In genomic region chr21:43311303-43311817, GRCh38 we compare ENCODE assay signal across 14 cellular contexts.
DNase-seq lines count a peak whose midpoint lies in the region; ATAC-seq lines count a peak whose summit lies in the region.
"Had no signal": no experiment of that assay in that cellular context is flagged by ENCODE, and none has a peak within 500 bp of the region (broad histone marks: within the 10 kb centered on the region; RNA-seq: fewer than 3 reads in every experiment).

No MANE protein-coding gene starts in this region.

- H3K14ac ChIP-seq in trophoblast cell (ENCODE audit: low read length), result no peak overlapping the region

- H3K4me3 Mint-ChIP-seq in stimulated activated effector memory CD8-positive, alpha-beta T cell treated with anti-CD3 and anti-CD28 coated beads, Interleukin-12 subunit alpha, Interleukin-12 subunit beta, amount 100 ng/mL, for 72 hours, result no peak overlapping the region
- H3K4me3 Mint-ChIP-seq: naive thymus-derived CD4-positive, alpha-beta T cell; stimulated activated memory B cell treated with anti-CD40 and anti-IgM and Interleukin-4, amounts not matched to agents 10 μg/mL and 1 μg/mL and 100 μg/mL, for 72 hours had no signal

- DNase-seq in DMS 273 (lab: John Stamatoyannopoulos, UW; ENCODE audit: unreplicated experiment) (peak; percentile 35), DMS 273 treated with DMSO at 0.1 percent for 48 hours (lab: John Stamatoyannopoulos, UW) (no peak), NCI-H2081 treated with DMSO at 0.1 percent for 48 hours (lab: John Stamatoyannopoulos, UW) (peak; percentile 71), SW480 (ENCODE audit: low spot score) (peak; percentile 96), trophoblast cell (no peak)
- DNase-seq in stimulated activated CD4-positive, alpha-beta T cell treated with anti-CD3 and anti-CD28 coated beads, Interleukin-4, amount 100 ng/mL, for 1 hour, result no peak
- DNase-seq in stimulated activated effector memory CD8-positive, alpha-beta T cell treated with anti-CD3 and anti-CD28 coated beads, Interleukin-12 subunit alpha, Interleukin-12 subunit beta, amount 100 ng/mL, for 72 hours (ENCODE audit: low spot score in 2 of 2), result no peak
- DNase-seq: adrenal gland; effector CD8-positive, alpha-beta T cell; naive thymus-derived CD4-positive, alpha-beta T cell; SK-N-SH had no signal

- H3K4me1 ChIP-seq in trophoblast cell (ENCODE audit: control insufficient read depth in 1 of 2, insufficient read depth in 2 of 2, low read length in 2 of 2), result peaks cover 4 to 8% of the 10 kb centered on the region in 2 experiments
- H3K4me1 ChIP-seq: adrenal gland had no signal

- H3K18ac ChIP-seq in trophoblast cell (ENCODE audit: low read length), result no peak overlapping the region

- H2BK120ac ChIP-seq in trophoblast cell (ENCODE audit: insufficient read depth, low read length, poor library complexity), result no peak overlapping the region

- H3K36me3 ChIP-seq in trophoblast cell (ENCODE audit: control insufficient read depth in 1 of 2, insufficient read depth in 2 of 2, low read length in 2 of 2), result no peaks in the 10 kb centered on the region
- H3K36me3 ChIP-seq: adrenal gland had no signal

- peaks cover 33% of the 10 kb centered on the region for H3K4me1 Mint-ChIP-seq in stimulated activated effector memory CD8-positive, alpha-beta T cell treated with anti-CD3 and anti-CD28 coated beads, Interleukin-12 subunit alpha, Interleukin-12 subunit beta, amount 100 ng/mL, for 72 hours

- H2AFZ ChIP-seq in trophoblast cell (ENCODE audit: insufficient read depth, low read length, poor library complexity), result no peak overlapping the region

- no peaks in the 10 kb centered on the region for H3K9me3 ChIP-seq in trophoblast cell (ENCODE audit: insufficient read depth, low read depth, low read length)
- H3K9me3 ChIP-seq: adrenal gland, SK-N-SH had no signal

- ATAC-seq in stimulated activated effector memory CD8-positive, alpha-beta T cell treated with anti-CD3 and anti-CD28 coated beads, Interleukin-12 subunit alpha, Interleukin-12 subunit beta, amount 100 ng/mL, for 72 hours, result no peak
- no peak for ATAC-seq in HG03280 (IDR thresholded peaks at IDR 0.05; ENCODE audit: unreplicated experiment)
- ATAC-seq: naive thymus-derived CD4-positive, alpha-beta T cell; stimulated activated memory B cell treated with anti-CD40 and anti-IgM and Interleukin-4, amounts not matched to agents 10 μg/mL and 1 μg/mL and 100 μg/mL, for 72 hours had no signal

- H3K79me2 ChIP-seq in trophoblast cell (ENCODE audit: control insufficient read depth, insufficient read depth, low read length, poor library complexity), result no peaks in the 10 kb centered on the region

- H2BK12ac ChIP-seq in trophoblast cell (ENCODE audit: low read length), result no peak overlapping the region

- no CpG with 5 or more reads among the region's 8 CpGs for WGBS in trophoblast cell (ENCODE audit: extremely low coverage, insufficient coverage, insufficient read length)

- no peaks in the 10 kb centered on the region for H3K27me3 ChIP-seq in trophoblast cell (ENCODE audit: insufficient read depth, low read length)
- H3K27me3 ChIP-seq: adrenal gland had no signal

- H3K9me3 Mint-ChIP-seq in stimulated activated effector memory CD8-positive, alpha-beta T cell treated with anti-CD3 and anti-CD28 coated beads, Interleukin-12 subunit alpha, Interleukin-12 subunit beta, amount 100 ng/mL, for 72 hours, result no peaks in the 10 kb centered on the region
- H3K9me3 Mint-ChIP-seq: stimulated activated memory B cell treated with anti-CD40 and anti-IgM and Interleukin-4, amounts not matched to agents 10 μg/mL and 1 μg/mL and 100 μg/mL, for 72 hours had no signal

- no peaks in the 10 kb centered on the region for H3K36me3 Mint-ChIP-seq in stimulated activated effector memory CD8-positive, alpha-beta T cell treated with anti-CD3 and anti-CD28 coated beads, Interleukin-12 subunit alpha, Interleukin-12 subunit beta, amount 100 ng/mL, for 72 hours
- H3K36me3 Mint-ChIP-seq: naive thymus-derived CD4-positive, alpha-beta T cell; stimulated activated memory B cell treated with anti-CD40 and anti-IgM and Interleukin-4, amounts not matched to agents 10 μg/mL and 1 μg/mL and 100 μg/mL, for 72 hours had no signal

- H3K79me1 ChIP-seq in trophoblast cell (ENCODE audit: low read length), result no peaks in the 10 kb centered on the region

- H3K4me2 ChIP-seq in trophoblast cell (ENCODE audit: low read length), result peak overlapping the region; percentile 2
- H3K4me2 ChIP-seq: SK-N-SH had no signal

- H4K8ac ChIP-seq in trophoblast cell (ENCODE audit: low read depth, low read length), result no peak overlapping the region

- H2AK5ac ChIP-seq in trophoblast cell (ENCODE audit: low read length), result no peak overlapping the region

- no peak overlapping the region for H3K4me3 ChIP-seq in trophoblast cell (ENCODE audit: low read depth, low read length)
- H3K4me3 ChIP-seq: adrenal gland had no signal

- H4K91ac ChIP-seq in trophoblast cell (ENCODE audit: low read depth, low read length), result no peak overlapping the region

- no peak overlapping the region for H3K27ac Mint-ChIP-seq in stimulated activated effector memory CD8-positive, alpha-beta T cell treated with anti-CD3 and anti-CD28 coated beads, Interleukin-12 subunit alpha, Interleukin-12 subunit beta, amount 100 ng/mL, for 72 hours
- H3K27ac Mint-ChIP-seq: stimulated activated memory B cell treated with anti-CD40 and anti-IgM and Interleukin-4, amounts not matched to agents 10 μg/mL and 1 μg/mL and 100 μg/mL, for 72 hours had no signal

- no peak overlapping the region for H3K4ac ChIP-seq in trophoblast cell (ENCODE audit: low read depth, low read length)

- no peak overlapping the region for H2BK5ac ChIP-seq in trophoblast cell (ENCODE audit: low read depth, low read length, poor library complexity)

- H3K23ac ChIP-seq in trophoblast cell (ENCODE audit: low read length), result no peak overlapping the region

- no peak overlapping the region for H3K9ac ChIP-seq in trophoblast cell (ENCODE audit: low read length)
- H3K9ac ChIP-seq: SK-N-SH had no signal

- no peak overlapping the region for H4K12ac ChIP-seq in trophoblast cell (ENCODE audit: low read depth, low read length)

- H3K27ac ChIP-seq in trophoblast cell (ENCODE audit: low read depth, low read length), result no peak overlapping the region
- H3K27ac ChIP-seq: 22Rv1, adrenal gland had no signal

Comparison
In these comparisons a context has a peak if more than half of its experiments do, and no peak if none do; other contexts are left out.
1. DNase-seq: peak in DMS 273 (single experiment), NCI-H2081 treated with DMSO at 0.1 percent for 48 hours (single experiment) and SW480 (single experiment); none in DMS 273 treated with DMSO at 0.1 percent for 48 hours (single experiment), trophoblast cell (0 of 2), stimulated activated CD4-positive, alpha-beta T cell treated with anti-CD3 and anti-CD28 coated beads, Interleukin-4, amount 100 ng/mL, for 1 hour (single experiment) and stimulated activated effector memory CD8-positive, alpha-beta T cell treated with anti-CD3 and anti-CD28 coated beads, Interleukin-12 subunit alpha, Interleukin-12 subunit beta, amount 100 ng/mL, for 72 hours (0 of 2).